29 cellular contexts compared by ENCODE assay signal in genomic region chr5:36759117-36759516, GRCh38.
"Had no signal": no experiment of that assay in that cellular context is flagged by ENCODE, and none has a peak within 500 bp of the region (broad histone marks: within the 10 kb centered on the region; RNA-seq: fewer than 3 reads in every experiment).

No MANE protein-coding gene starts in this region.

- H3K27me3 ChIP-seq: neural progenitor cell, ovary, spleen, suprapubic skin, testis, tibial nerve, upper lobe of left lung, vagina had no signal

- H3K4me2 ChIP-seq: neural progenitor cell, smooth muscle cell had no signal

- ATAC-seq: natural killer cell; psoas muscle; right cardiac atrium; sciatic nerve; stimulated activated memory B cell treated with anti-CD40 and anti-IgM and Interleukin-4, amounts not matched to agents 10 μg/mL and 1 μg/mL and 100 μg/mL, for 72 hours; stimulated activated naive CD8-positive, alpha-beta T cell treated with anti-CD3 and anti-CD28 coated beads, Interleukin-15, amount 100 ng/mL, for 72 hours; stimulated activated naive CD8-positive, alpha-beta T cell treated with anti-CD3 and anti-CD28 coated beads, Interleukin-15, Interleukin-2, amounts not matched to agents 100 U/mL and 50 U/mL, for 24 hours had no signal

- H2AFZ ChIP-seq: neural progenitor cell, parathyroid adenoma had no signal

- H3K4me1 ChIP-seq: neural progenitor cell, parathyroid adenoma, psoas muscle, spleen, suprapubic skin, testis, tibial nerve, upper lobe of left lung, vagina had no signal

- H3K9me3 ChIP-seq: ovary, psoas muscle, spleen, suprapubic skin, testis, tibial nerve, upper lobe of left lung, vagina had no signal

- H3K27ac ChIP-seq: neural progenitor cell, ovary, parathyroid adenoma, psoas muscle, skin epidermis, spleen, suprapubic skin, testis, tibial nerve, upper lobe of left lung, vagina had no signal

- H3K4me3 ChIP-seq: neural progenitor cell, ovary, psoas muscle, skin epidermis, smooth muscle cell, spleen, suprapubic skin, testis, tibial nerve, upper lobe of left lung, vagina had no signal

- H3K36me3 ChIP-seq: neural progenitor cell, ovary, spleen, suprapubic skin, tibial nerve, upper lobe of left lung, vagina had no signal

- FAIRE-seq: urothelium cell line had no signal

- H3K9ac ChIP-seq: neural progenitor cell, parathyroid adenoma had no signal

- DNase-seq: natural killer cell; occipital lobe; ovary; posterior cingulate gyrus; psoas muscle; right cardiac atrium; spleen; stimulated activated CD4-positive, alpha-beta T cell treated with anti-CD3 and anti-CD28 coated beads, Interleukin-12 subunit alpha, Interleukin-12 subunit beta, amount 100 ng/mL, for 4 hours; stimulated activated CD4-positive, alpha-beta T cell treated with anti-CD3 and anti-CD28 coated beads, Interleukin-1b, Interleukin-23, amount 100 ng/mL, for 48 hours; stimulated activated CD4-positive, alpha-beta T cell treated with anti-CD3 and anti-CD28 coated beads, Interleukin-4, amount 100 ng/mL, for 1 hour; stimulated activated CD4-positive, alpha-beta T cell treated with anti-CD3 and anti-CD28 coated beads, Interleukin-4, amount 100 ng/mL, for 4 hours; stimulated activated CD8-positive, alpha-beta memory T cell treated with anti-CD3 and anti-CD28 coated beads, Interleukin-4, amount 100 ng/mL, for 48 hours; stimulated activated naive CD4-positive, alpha-beta T cell; stimulated activated naive CD8-positive, alpha-beta T cell treated with anti-CD3 and anti-CD28 coated beads, Interleukin-15, amount 100 ng/mL, for 72 hours; stimulated activated naive CD8-positive, alpha-beta T cell treated with anti-CD3 and anti-CD28 coated beads, Interleukin-15, Interleukin-2, amounts not matched to agents 100 U/mL and 50 U/mL, for 24 hours; substantia nigra; testis; trophoblast cell; upper lobe of left lung had no signal

- H3K79me2 ChIP-seq: parathyroid adenoma had no signal
